Comparison of ENCODE assay signal across 8 cellular contexts in genomic region chr1:150696995-150697927, GRCh38. TPM values are rescaled to one million over a fixed set of nuclear protein-coding genes. Genes with fewer than 3 reads are reported as not detected.
DNase-seq lines count a peak whose midpoint lies in the region; ATAC-seq and TF ChIP-seq lines count a peak whose summit lies in the region.

Gene GOLPH3L (minus strand): TSS chr1:150697154. CDS start chr1:150694838, 2,316 bp downstream.

- TF ChIP-seq CTCF in CD4-positive, alpha-beta T cell (IDR thresholded peaks at IDR 0.05): no peak

- no peaks in the 10 kb centered on the region for H3K27me3 ChIP-seq in CD4-positive, alpha-beta T cell (ENCODE audit: control insufficient read depth, insufficient read depth, low read length)
- no peaks in the 10 kb centered on the region for H3K27me3 ChIP-seq in effector memory CD4-positive, alpha-beta T cell (replicated peaks; ENCODE audit: control insufficient read depth, insufficient read depth, low read length, poor library complexity, severe bottlenecking)

- peak; percentile 99 for ATAC-seq in CD4-positive, alpha-beta T cell (ENCODE audit: poor library complexity)
- peak; percentile 98 for ATAC-seq in GM19467 (IDR thresholded peaks at IDR 0.05; ENCODE audit: unreplicated experiment)

- peaks cover 43% of the 10 kb centered on the region for H3K36me3 Mint-ChIP-seq in CD4-positive, alpha-beta T cell (ENCODE audit: low read depth)

- peak within 1 kb of the TSS; percentile 39 for H3K27ac ChIP-seq in CD4-positive, alpha-beta T cell (ENCODE audit: low read depth, low read length)
- H3K27ac ChIP-seq in effector memory CD4-positive, alpha-beta T cell (ENCODE audit: insufficient read depth, low read length, poor library complexity, severe bottlenecking): peak within 1 kb of the TSS; percentile 68

- peaks cover 4% of the 10 kb centered on the region for H3K27me3 Mint-ChIP-seq in CD4-positive, alpha-beta T cell

- DNase-seq in CD4-positive, alpha-beta T cell: peak; percentile 73 to 90 (median 82)
- peak; percentile 92 for DNase-seq in HS-27A (ENCODE audit: low read depth)
- peak; percentile 65 for DNase-seq in NK-92 (lab: John Stamatoyannopoulos, UW; ENCODE audit: unreplicated experiment)
- DNase-seq in activated CD8-positive, alpha-beta memory T cell treated with anti-CD3 and anti-CD28 coated beads for 1 hour (ENCODE audit: extremely low read depth in 1 of 2, low read depth in 1 of 2): peak; percentile 67 to 76
- peak; percentile 75 to 90 (median 83) for DNase-seq in effector memory CD4-positive, alpha-beta T cell
- peak; percentile 99 for DNase-seq in lung microvascular endothelial cell (ENCODE audit: low read depth in 2 of 2)
- peak; percentile 75 to 87 (median 79) for DNase-seq in stimulated activated CD4-positive, alpha-beta T cell treated with anti-CD3 and anti-CD28 coated beads, TNF-alpha, amount 100 ng/mL, for 48 hours (ENCODE audit: low read depth in 3 of 3)

- CTCF ChIA-PET in CD4-positive, alpha-beta T cell (lab: Charles Lee): interaction anchor here (2.5 kb wide), 1 partner anchor 137 kb away, joined by 13 read pairs; no protein-coding TSS in a partner anchor

- no peaks in the 10 kb centered on the region for H3K4me1 ChIP-seq in effector memory CD4-positive, alpha-beta T cell (ENCODE audit: control insufficient read depth, insufficient read depth, low read length, poor library complexity, severe bottlenecking)

- POLR2A ChIA-PET in CD4-positive, alpha-beta T cell (lab: Charles Lee): interaction anchor here (0.5 to 2.3 kb wide), 30 partner anchors 10 to 557 kb away, joined by 3 to 29 read pairs (median 3); partner anchors contain the start of genes CTSS, ENSA, FALEC and MCL1

- H3K9me3 ChIP-seq in CD4-positive, alpha-beta T cell (ENCODE audit: control insufficient read depth, low read length): no peaks in the 10 kb centered on the region
- no peaks in the 10 kb centered on the region for H3K9me3 ChIP-seq in effector memory CD4-positive, alpha-beta T cell (ENCODE audit: control insufficient read depth, low read length)

- H3K4me3 ChIP-seq in effector memory CD4-positive, alpha-beta T cell (ENCODE audit: insufficient read depth, low read depth, low read length, poor library complexity, severe bottlenecking): peak within 1 kb of the TSS; percentile 69

- peak within 1 kb of the TSS; percentile 94 for H3K4me3 Mint-ChIP-seq in CD4-positive, alpha-beta T cell

- intact Hi-C loops in CD4-positive, alpha-beta T cell (cut with DNase I, micrococcal nuclease): loop anchor here (1.0 to 10.0 kb wide), 5 partner anchors 68 to 628 kb away; partner anchors contain the start of genes CTSS (in 1 of the 2), ENSA (in 1 of the 2), PI4KB (in 1 of the 2) and SETDB1 (in 1 of the 2)

- peaks cover 40% of the 10 kb centered on the region for H3K4me1 Mint-ChIP-seq in CD4-positive, alpha-beta T cell (ENCODE audit: low read depth)

- H3K9me3 Mint-ChIP-seq in CD4-positive, alpha-beta T cell: no peaks in the 10 kb centered on the region

- peak within 1 kb of the TSS; percentile 88 for H3K27ac Mint-ChIP-seq in CD4-positive, alpha-beta T cell

- peaks cover 12% of the 10 kb centered on the region for H3K36me3 ChIP-seq in effector memory CD4-positive, alpha-beta T cell (ENCODE audit: control insufficient read depth, insufficient read depth, low read length)

RNA-seq across cellular contexts. Expression of gene GOLPH3L, which starts in this region (rescaled TPM):
- total RNA-seq in CD4-positive, alpha-beta T cell: 1 to 10 TPM; 2.4 to 2.6 TPM
- total RNA-seq in lung microvascular endothelial cell: 9.1 and 10.0 TPM in 2 replicates

Comparison
In these comparisons a context has a peak if more than half of its experiments do, and no peak if none do; other contexts are left out.
1. Peak in every context shown above with its lines: DNase-seq, ATAC-seq, H3K4me3 ChIP-seq and H3K27ac ChIP-seq.